8 cellular contexts compared by ENCODE assay signal in genomic region chr7:27739914-27740448, GRCh38. TPM values are rescaled to one million over a fixed set of nuclear protein-coding genes. Genes with fewer than 3 reads are reported as not detected.
DNase-seq lines count a peak whose midpoint lies in the region; ATAC-seq lines count a peak whose summit lies in the region.

Gene TAX1BP1, plus strand, starts transcription at chr7:27740162. Its CDS starts 8,363 bp downstream, at chr7:27748525.

- H3K27me3 Mint-ChIP-seq in IgD-negative memory B cell: no peaks in the 10 kb centered on the region

- H3K4me1 Mint-ChIP-seq in IgD-negative memory B cell: peaks cover 25 to 35% (median 34%) of the 10 kb centered on the region in 3 donors

- H3K36me3 Mint-ChIP-seq in IgD-negative memory B cell: no peaks in the 10 kb centered on the region

- DNase-seq in DMS 273 treated with DMSO at 0.1 percent for 48 hours (lab: John Stamatoyannopoulos, UW) (peak; percentile 95), OCI-M2 (lab: John Stamatoyannopoulos, UW; ENCODE audit: unreplicated experiment) (peak; percentile 89), activated T-cell treated with anti-CD3 and anti-CD28 coated beads for 4 hours (peak; percentile 94), epithelial cell of prostate (ENCODE audit: low read depth, low spot score) (peak; percentile 79), mucosa of gallbladder (ENCODE audit: low spot score) (peak; percentile 96)
- peak; percentile 86 to 90 for DNase-seq in stimulated activated CD8-positive, alpha-beta memory T cell treated with anti-CD3 and anti-CD28 coated beads, Interleukin-4, amount 100 ng/mL, for 4 hours (ENCODE audit: low read depth in 2 of 2, low spot score in 1 of 2)

- ATAC-seq in GM21529 (IDR thresholded peaks at IDR 0.05; ENCODE audit: unreplicated experiment): peak; percentile 95

- H3K4me3 Mint-ChIP-seq in IgD-negative memory B cell: peak within 1 kb of the TSS; percentile 97 to 99 (median 98)

- H3K9me3 Mint-ChIP-seq in IgD-negative memory B cell: no peaks in the 10 kb centered on the region

- H3K27ac ChIP-seq in epithelial cell of prostate: peak within 1 kb of the TSS; percentile 95

- peak within 1 kb of the TSS; percentile 96 to 99 (median 99) for H3K27ac Mint-ChIP-seq in IgD-negative memory B cell

RNA-seq across cellular contexts. Expression of gene TAX1BP1, which starts in this region (rescaled TPM):
- polyA plus RNA-seq in IgD-negative memory B cell: 90.2 TPM
- total RNA-seq in mucosa of gallbladder: 159 TPM

Comparison
In these comparisons a context has a peak if more than half of its experiments do, and no peak if none do; other contexts are left out.
1. Peak in every context shown above with its lines: DNase-seq, ATAC-seq and H3K27ac ChIP-seq.